ENCODE assay signal across 18 cellular contexts in genomic region chr20:50924261-50924660, GRCh38. TPM values are rescaled to one million over a fixed set of nuclear protein-coding genes. Genes with fewer than 3 reads are reported as not detected.
DNase-seq lines count a peak whose midpoint lies in the region; ATAC-seq, FAIRE-seq and TF ChIP-seq lines count a peak whose summit lies in the region.
"Had no signal": no experiment of that assay in that cellular context is flagged by ENCODE, and none has a peak within 500 bp of the region (broad histone marks: within the 10 kb centered on the region; RNA-seq: fewer than 3 reads in every experiment).

No MANE protein-coding gene starts in this region.

- no peak overlapping the region for H3K9ac ChIP-seq in BLaER1

- H3K4me1 ChIP-seq in BLaER1, result peaks cover 96% of the 10 kb centered on the region

- H3K36me3 Mint-ChIP-seq in chondrocyte (ENCODE audit: low read depth) (peaks cover under 1% of the 10 kb centered on the region), naive B cell (peaks cover under 1 to 10% of the 10 kb centered on the region in 2 donors)

- no peaks in the 10 kb centered on the region for H3K27me3 Mint-ChIP-seq in chondrocyte (ENCODE audit: low read depth)
- H3K27me3 Mint-ChIP-seq in naive B cell, result no peaks in the 10 kb centered on the region

- no peaks in the 10 kb centered on the region for H3K9me3 Mint-ChIP-seq in chondrocyte (ENCODE audit: low read depth)
- H3K9me3 Mint-ChIP-seq in naive B cell, result no peaks in the 10 kb centered on the region
- H3K9me3 Mint-ChIP-seq: activated naive CD4-positive, alpha-beta T cell treated with anti-CD3 and anti-CD28 coated beads for 36 hours had no signal

- peaks cover 94% of the 10 kb centered on the region for H3K36me3 ChIP-seq in BLaER1
- H3K36me3 ChIP-seq: gastrocnemius medialis had no signal

- H3K4me1 Mint-ChIP-seq in chondrocyte (ENCODE audit: low read depth) (peaks cover 73% of the 10 kb centered on the region), naive B cell (peaks cover 47 to 78% (median 63%) of the 10 kb centered on the region in 3 donors)

- H3K4me3 Mint-ChIP-seq in chondrocyte (ENCODE audit: unreplicated experiment) (no peak overlapping the region), naive B cell (peak overlapping the region in 1 of 8 donors; percentile 12)
- H3K4me3 Mint-ChIP-seq: activated naive CD4-positive, alpha-beta T cell treated with anti-CD3 and anti-CD28 coated beads for 36 hours had no signal

- H3K4me3 ChIP-seq in BLaER1, result no peak overlapping the region
- H3K4me3 ChIP-seq: gastrocnemius medialis had no signal

- peak; percentile 28 for FAIRE-seq in HTR-8/SVneo (lab: Jason Lieb, UNC)

- peak overlapping the region; percentile 62 for H3K27ac Mint-ChIP-seq in chondrocyte (ENCODE audit: unreplicated experiment)
- peak overlapping the region in 4 of 6 donors; percentile 52 to 84 (median 64) for H3K27ac Mint-ChIP-seq in naive B cell
- H3K27ac Mint-ChIP-seq: activated naive CD4-positive, alpha-beta T cell treated with anti-CD3 and anti-CD28 coated beads for 36 hours had no signal

- H3K27me3 ChIP-seq in BLaER1, result no peaks in the 10 kb centered on the region
- H3K27me3 ChIP-seq: gastrocnemius medialis had no signal

- DNase-seq in HTR-8/SVneo (ENCODE audit: insufficient read length, low spot score) (no peak), chondrocyte (ENCODE audit: low spot score) (no peak), naive B cell (no peak), NCI-H2029 (lab: John Stamatoyannopoulos, UW) (no peak), HCEC 1CT (no peak), ecto neural progenitor cell (ENCODE audit: low spot score) (no peak), SKM-1 (lab: John Stamatoyannopoulos, UW; ENCODE audit: unreplicated experiment) (no peak)
- DNase-seq: activated CD4-positive, alpha-beta T cell treated with anti-CD3 and anti-CD28 coated beads, Interleukin-2, amount 50 U/mL, for 48 hours; activated naive CD4-positive, alpha-beta T cell treated with anti-CD3 and anti-CD28 coated beads for 36 hours; Caco-2; gastrocnemius medialis; NCI-H1105 treated with DMSO at 0.1 percent for 48 hours; NCI-H2171; PC-3; retina; SHP77 treated with DMSO at 0.1 percent for 48 hours; T-helper 1 cell had no signal

- no peak for TF ChIP-seq CTCF in chondrocyte (IDR thresholded peaks at IDR 0.05)

- H3K9me3 ChIP-seq in BLaER1, result no peaks in the 10 kb centered on the region
- H3K9me3 ChIP-seq: Caco-2, gastrocnemius medialis had no signal

- peaks cover 100% of the 10 kb centered on the region for H4K20me1 ChIP-seq in BLaER1

- no peak overlapping the region for H3K27ac ChIP-seq in BLaER1
- H3K27ac ChIP-seq: gastrocnemius medialis had no signal

- peak overlapping the region; percentile 55 for H3K4me2 ChIP-seq in BLaER1

- no peak for ATAC-seq in naive B cell (ENCODE audit: low read depth in 2 of 2)
- ATAC-seq: gastrocnemius medialis, PC-3 had no signal

RNA-seq across cellular contexts. Expression of gene ADNP, which starts 7.0 kb away (rescaled TPM):
- total RNA-seq in chondrocyte, result 56.8 to 60.2 TPM (median 58.9 TPM) in 3 replicates
- 10 to 100 TPM in 3 of 6 donors, 1 to 10 TPM in 3; 5.5 to 15.7 (median 9.5) TPM for polyA plus RNA-seq in naive B cell (ENCODE audit: low read depth in 6 of 6)

RNA-seq across cellular contexts. Expression of gene DPM1, which starts 34.1 kb away (rescaled TPM):
- total RNA-seq in chondrocyte, result 37.7 to 40.5 TPM (median 39.9 TPM) in 3 replicates
- polyA plus RNA-seq in naive B cell (ENCODE audit: low read depth in 6 of 6), result 10 to 100 TPM; 57.0 to 86.2 (median 71.5) TPM

RNA-seq across cellular contexts. Expression of gene MOCS3, which starts 34.4 kb away (rescaled TPM):
- total RNA-seq in chondrocyte, result 4.3 to 4.6 TPM (median 4.4 TPM) in 3 replicates
- polyA plus RNA-seq in naive B cell (ENCODE audit: low read depth in 6 of 6), result 1 to 10 TPM; 3.8 to 5.0 (median 4.1) TPM
